Comparison of ENCODE assay signal across 22 cellular contexts in genomic region chr4:128483041-128483440, GRCh38.
"Had no signal": no experiment of that assay in that cellular context is flagged by ENCODE, and none has a peak within 500 bp of the region (broad histone marks: within the 10 kb centered on the region; RNA-seq: fewer than 3 reads in every experiment).

No MANE protein-coding gene starts in this region.

- FAIRE-seq: endometrium, small intestine, urothelium cell line had no signal

- H3K4me3 ChIP-seq: coronary artery, esophagus muscularis mucosa, lung, ovary, suprapubic skin, thyroid gland had no signal

- H3K27ac Mint-ChIP-seq: naive thymus-derived CD4-positive, alpha-beta T cell; type B pancreatic cell had no signal

- H3K36me3 ChIP-seq: esophagus muscularis mucosa, ovary, suprapubic skin, thyroid gland had no signal

- H3K4me3 Mint-ChIP-seq: naive thymus-derived CD4-positive, alpha-beta T cell; type B pancreatic cell had no signal

- H3K27me3 ChIP-seq: esophagus muscularis mucosa, ovary, suprapubic skin, thyroid gland had no signal

- H3K4me1 Mint-ChIP-seq: naive thymus-derived CD4-positive, alpha-beta T cell had no signal

- DNase-seq: effector memory CD4-positive, alpha-beta T cell; foreskin fibroblast; left colon; left ventricle myocardium superior; mesenchymal stem cell; midbrain; naive thymus-derived CD4-positive, alpha-beta T cell; ovary; right cardiac atrium; small intestine; stimulated activated CD4-positive, alpha-beta T cell treated with anti-CD3 and anti-CD28 coated beads, Interleukin-12 subunit alpha, Interleukin-12 subunit beta, amount 100 ng/mL, for 4 hours; stimulated activated CD4-positive, alpha-beta T cell treated with anti-CD3 and anti-CD28 coated beads, Interleukin-2, amount 100 ng/mL, for 48 hours; stimulated activated naive CD4-positive, alpha-beta T cell treated with Interleukin-2 at 50 U/mL for 16 hours; thyroid gland had no signal

- H3K36me3 Mint-ChIP-seq: type B pancreatic cell had no signal

- H3K27ac ChIP-seq: coronary artery, epithelial cell of prostate, esophagus muscularis mucosa, ovary, suprapubic skin, thyroid gland had no signal

- H3K9me3 ChIP-seq: esophagus muscularis mucosa, ovary, suprapubic skin, thyroid gland had no signal

- H3K27me3 Mint-ChIP-seq: type B pancreatic cell had no signal

- H3K4me1 ChIP-seq: esophagus muscularis mucosa, thyroid gland had no signal
